ENCODE assay signal across 2 cellular contexts in the genomic region with DNA sequence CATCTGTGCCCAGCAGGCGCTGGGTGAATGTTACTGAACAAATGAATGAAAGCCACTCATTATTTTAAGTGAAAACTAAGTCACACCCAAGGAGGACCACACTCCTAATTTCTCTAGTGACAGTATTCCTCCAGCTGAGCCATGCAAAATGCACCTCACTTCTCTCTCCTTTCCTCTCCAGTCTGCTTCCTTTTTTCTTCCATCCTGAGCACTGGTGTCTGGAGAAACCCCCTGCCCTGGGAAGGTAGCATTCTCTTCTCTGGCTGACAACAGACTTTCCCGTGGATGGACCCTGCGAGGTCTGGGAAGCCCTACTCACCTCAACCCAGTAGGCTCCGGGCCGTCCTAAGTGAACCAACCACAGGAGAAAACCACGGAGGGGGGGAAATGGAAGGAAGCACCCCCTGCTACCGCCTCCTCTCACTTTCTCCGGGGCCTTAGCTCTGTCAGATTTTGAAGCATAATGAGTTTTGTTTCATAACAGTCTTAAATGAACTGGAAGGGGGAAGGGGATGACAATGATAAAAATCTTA.
TF ChIP-seq lines count a peak whose summit lies in the region.

No MANE protein-coding gene starts in this region.

TF ChIP-seq in IMR-90, 13 proteins besides CTCF, POLR2A, EP300 and RAD21:
- no peak for TF ChIP-seq NFE2L2 (IDR thresholded peaks at IDR 0.05; ENCODE audit: low read depth, low read length)
- TF ChIP-seq MAFK (IDR thresholded peaks at IDR 0.05; ENCODE audit: low read depth, low read length): no peak
- TF ChIP-seq CEBPB (IDR thresholded peaks at IDR 0.05; ENCODE audit: low read depth, low read length): no peak
- TF ChIP-seq RCOR1 (IDR thresholded peaks at IDR 0.05; ENCODE audit: insufficient replicate concordance, low read length): no peak
- no peak for TF ChIP-seq RFX5 (IDR thresholded peaks at IDR 0.05; ENCODE audit: low read depth, low read length)
- no peak for TF ChIP-seq MAZ (IDR thresholded peaks at IDR 0.05; ENCODE audit: borderline replicate concordance, low read depth, low read length)
- TF ChIP-seq MXI1 (IDR thresholded peaks at IDR 0.05; ENCODE audit: borderline replicate concordance, low read depth, low read length): no peak
- TF ChIP-seq, protein P1, sequence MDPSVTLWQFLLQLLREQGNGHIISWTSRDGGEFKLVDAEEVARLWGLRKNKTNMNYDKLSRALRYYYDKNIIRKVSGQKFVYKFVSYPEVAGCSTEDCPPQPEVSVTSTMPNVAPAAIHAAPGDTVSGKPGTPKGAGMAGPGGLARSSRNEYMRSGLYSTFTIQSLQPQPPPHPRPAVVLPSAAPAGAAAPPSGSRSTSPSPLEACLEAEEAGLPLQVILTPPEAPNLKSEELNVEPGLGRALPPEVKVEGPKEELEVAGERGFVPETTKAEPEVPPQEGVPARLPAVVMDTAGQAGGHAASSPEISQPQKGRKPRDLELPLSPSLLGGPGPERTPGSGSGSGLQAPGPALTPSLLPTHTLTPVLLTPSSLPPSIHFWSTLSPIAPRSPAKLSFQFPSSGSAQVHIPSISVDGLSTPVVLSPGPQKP (IDR thresholded peaks at IDR 0.05; ENCODE audit: borderline replicate concordance, low read depth, low read length): no peak

TF ChIP-seq in neural cell, 6 proteins besides CTCF, POLR2A, EP300 and RAD21:
- TF ChIP-seq, protein P2, sequence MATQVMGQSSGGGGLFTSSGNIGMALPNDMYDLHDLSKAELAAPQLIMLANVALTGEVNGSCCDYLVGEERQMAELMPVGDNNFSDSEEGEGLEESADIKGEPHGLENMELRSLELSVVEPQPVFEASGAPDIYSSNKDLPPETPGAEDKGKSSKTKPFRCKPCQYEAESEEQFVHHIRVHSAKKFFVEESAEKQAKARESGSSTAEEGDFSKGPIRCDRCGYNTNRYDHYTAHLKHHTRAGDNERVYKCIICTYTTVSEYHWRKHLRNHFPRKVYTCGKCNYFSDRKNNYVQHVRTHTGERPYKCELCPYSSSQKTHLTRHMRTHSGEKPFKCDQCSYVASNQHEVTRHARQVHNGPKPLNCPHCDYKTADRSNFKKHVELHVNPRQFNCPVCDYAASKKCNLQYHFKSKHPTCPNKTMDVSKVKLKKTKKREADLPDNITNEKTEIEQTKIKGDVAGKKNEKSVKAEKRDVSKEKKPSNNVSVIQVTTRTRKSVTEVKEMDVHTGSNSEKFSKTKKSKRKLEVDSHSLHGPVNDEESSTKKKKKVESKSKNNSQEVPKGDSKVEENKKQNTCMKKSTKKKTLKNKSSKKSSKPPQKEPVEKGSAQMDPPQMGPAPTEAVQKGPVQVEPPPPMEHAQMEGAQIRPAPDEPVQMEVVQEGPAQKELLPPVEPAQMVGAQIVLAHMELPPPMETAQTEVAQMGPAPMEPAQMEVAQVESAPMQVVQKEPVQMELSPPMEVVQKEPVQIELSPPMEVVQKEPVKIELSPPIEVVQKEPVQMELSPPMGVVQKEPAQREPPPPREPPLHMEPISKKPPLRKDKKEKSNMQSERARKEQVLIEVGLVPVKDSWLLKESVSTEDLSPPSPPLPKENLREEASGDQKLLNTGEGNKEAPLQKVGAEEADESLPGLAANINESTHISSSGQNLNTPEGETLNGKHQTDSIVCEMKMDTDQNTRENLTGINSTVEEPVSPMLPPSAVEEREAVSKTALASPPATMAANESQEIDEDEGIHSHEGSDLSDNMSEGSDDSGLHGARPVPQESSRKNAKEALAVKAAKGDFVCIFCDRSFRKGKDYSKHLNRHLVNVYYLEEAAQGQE (IDR thresholded peaks at IDR 0.05; ENCODE audit: borderline replicate concordance): no peak
- TF ChIP-seq EZH2 (IDR thresholded peaks at IDR 0.05; ENCODE audit: borderline replicate concordance, insufficient read depth, low read length, poor library complexity, severe bottlenecking): no peak
- TF ChIP-seq TAF1 (IDR thresholded peaks at IDR 0.05; ENCODE audit: low read depth): no peak
- TF ChIP-seq MXI1 (conservative IDR thresholded peaks at IDR 0.05; ENCODE audit: poor library complexity, severe bottlenecking): no peak
- TF ChIP-seq SMC3 (conservative IDR thresholded peaks at IDR 0.05; ENCODE audit: poor library complexity): no peak
- TF ChIP-seq POLR2AphosphoS5 (IDR thresholded peaks at IDR 0.05): no peak
